18 cellular contexts compared by ENCODE assay signal in genomic region chr10:79361721-79362397, GRCh38. TPM values are rescaled to one million over a fixed set of nuclear protein-coding genes. Genes with fewer than 3 reads are reported as not detected.
DNase-seq lines count a peak whose midpoint lies in the region; ATAC-seq lines count a peak whose summit lies in the region.
"Had no signal": no experiment of that assay in that cellular context is flagged by ENCODE, and none has a peak within 500 bp of the region (broad histone marks: within the 10 kb centered on the region; RNA-seq: fewer than 3 reads in every experiment).

No MANE protein-coding gene starts in this region.

- no peaks in the 10 kb centered on the region for H3K27me3 ChIP-seq in naive thymus-derived CD4-positive, alpha-beta T cell (ENCODE audit: control insufficient read depth in 2 of 2, insufficient read depth in 2 of 2, low read length in 2 of 2)
- H3K27me3 ChIP-seq: BE2C had no signal

- H3K36me3 ChIP-seq in naive thymus-derived CD4-positive, alpha-beta T cell (ENCODE audit: control insufficient read depth in 2 of 3, insufficient read depth in 3 of 3, low read length in 3 of 3) = no peaks in the 10 kb centered on the region
- H3K36me3 ChIP-seq: BE2C had no signal

- H3K27me3 Mint-ChIP-seq in activated T-helper 1 cell treated with anti-CD3 and anti-CD28 coated beads, Interleukin-12 subunit alpha, Interleukin-12 subunit beta, Interleukin-2, Interleukin-4 antibody, amounts not matched to agents 30 ng/mL and 10 ng/mL and 1 ng/mL, durations not matched to agents 14 hours and 24 hours and 36 hours (ENCODE audit: insufficient read depth) = peaks cover 34% of the 10 kb centered on the region
- peaks cover 0 to 47% (median 0%) of the 10 kb centered on the region in 5 donors for H3K27me3 Mint-ChIP-seq in naive thymus-derived CD4-positive, alpha-beta T cell

- POLR2A ChIA-PET in naive thymus-derived CD4-positive, alpha-beta T cell (lab: Charles Lee) = interaction anchor here (0.6 kb wide), 1 partner anchor 90 kb away, joined by 3 read pairs; no protein-coding TSS in a partner anchor

- H3K27ac Mint-ChIP-seq in activated T-helper 1 cell treated with anti-CD3 and anti-CD28 coated beads, Interleukin-12 subunit alpha, Interleukin-12 subunit beta, Interleukin-2, Interleukin-4 antibody, amounts not matched to agents 30 ng/mL and 10 ng/mL and 1 ng/mL, durations not matched to agents 14 hours and 24 hours and 36 hours = peak overlapping the region; percentile 7
- peak overlapping the region in 2 of 9 donors; percentile 23 to 24 for H3K27ac Mint-ChIP-seq in naive thymus-derived CD4-positive, alpha-beta T cell

- ATAC-seq in naive thymus-derived CD4-positive, alpha-beta T cell = peak; percentile 38
- ATAC-seq in HG02678 (IDR thresholded peaks at IDR 0.05; ENCODE audit: unreplicated experiment) (no peak), HG03439 (IDR thresholded peaks at IDR 0.05; ENCODE audit: unreplicated experiment) (no peak), HG02642 (IDR thresholded peaks at IDR 0.05; ENCODE audit: poor library complexity, unreplicated experiment) (no peak)
- ATAC-seq: K562, Panc1, Right ventricle myocardium inferior had no signal

- H3K27ac ChIP-seq in naive thymus-derived CD4-positive, alpha-beta T cell (ENCODE audit: low read depth, low read length) = no peak overlapping the region
- H3K27ac ChIP-seq: HL-60 had no signal

- CTCF ChIA-PET in naive thymus-derived CD4-positive, alpha-beta T cell (lab: Charles Lee) = interaction anchor here (1.2 kb wide), 1 partner anchor 12 kb away, joined by 3 read pairs; no protein-coding TSS in a partner anchor

- H3K4me1 ChIP-seq in naive thymus-derived CD4-positive, alpha-beta T cell (ENCODE audit: control insufficient read depth in 2 of 2, insufficient read depth in 2 of 2, low read length in 2 of 2) = no peaks in the 10 kb centered on the region
- H3K4me1 ChIP-seq: BE2C had no signal

- no peaks in the 10 kb centered on the region for H3K9me3 Mint-ChIP-seq in activated T-helper 1 cell treated with anti-CD3 and anti-CD28 coated beads, Interleukin-12 subunit alpha, Interleukin-12 subunit beta, Interleukin-2, Interleukin-4 antibody, amounts not matched to agents 30 ng/mL and 10 ng/mL and 1 ng/mL, durations not matched to agents 14 hours and 24 hours and 36 hours
- peaks cover 0 to 5% (median 2%) of the 10 kb centered on the region in 11 donors for H3K9me3 Mint-ChIP-seq in naive thymus-derived CD4-positive, alpha-beta T cell

- intact Hi-C loops in activated T-helper 1 cell treated with anti-CD3 and anti-CD28 coated beads, Interleukin-12 subunit alpha, Interleukin-12 subunit beta, Interleukin-2, Interleukin-4 antibody, amounts not matched to agents 30 ng/mL and 10 ng/mL and 1 ng/mL, durations not matched to agents 14 hours and 24 hours and 36 hours (cut with micrococcal nuclease) = no loop called here
- intact Hi-C loops in naive thymus-derived CD4-positive, alpha-beta T cell (cut with micrococcal nuclease) = no loop called here

- DNase-seq in GF-D8 (lab: John Stamatoyannopoulos, UW) (peak; percentile 7), LHCN-M2 (ENCODE audit: low read depth) (peak; percentile 47)
- DNase-seq in activated T-helper 1 cell treated with anti-CD3 and anti-CD28 coated beads, Interleukin-12 subunit alpha, Interleukin-12 subunit beta, Interleukin-2, Interleukin-4 antibody, amounts not matched to agents 30 ng/mL and 10 ng/mL and 1 ng/mL, durations not matched to agents 14 hours and 24 hours and 36 hours (ENCODE audit: low spot score) = no peak
- no peak for DNase-seq in naive thymus-derived CD4-positive, alpha-beta T cell
- DNase-seq: BE2C; CD8-positive, alpha-beta memory T cell; HCEC 1CT; NCI-H1092; NCI-H446; NCI-H748 treated with DMSO at 0.1 percent for 48 hours; SK-N-SH had no signal

- H3K4me1 Mint-ChIP-seq in activated T-helper 1 cell treated with anti-CD3 and anti-CD28 coated beads, Interleukin-12 subunit alpha, Interleukin-12 subunit beta, Interleukin-2, Interleukin-4 antibody, amounts not matched to agents 30 ng/mL and 10 ng/mL and 1 ng/mL, durations not matched to agents 14 hours and 24 hours and 36 hours (ENCODE audit: low read depth) = peaks cover 9% of the 10 kb centered on the region
- peaks cover 7 to 21% (median 17%) of the 10 kb centered on the region in 7 donors for H3K4me1 Mint-ChIP-seq in naive thymus-derived CD4-positive, alpha-beta T cell

- H3K9me3 ChIP-seq in naive thymus-derived CD4-positive, alpha-beta T cell (ENCODE audit: control insufficient read depth in 2 of 3, low read length in 3 of 3) = no peaks in the 10 kb centered on the region
- H3K9me3 ChIP-seq: BE2C had no signal

- no peak overlapping the region for H3K4me3 ChIP-seq in naive thymus-derived CD4-positive, alpha-beta T cell (ENCODE audit: low read length)
- H3K4me3 ChIP-seq: K562 had no signal

- no peak overlapping the region for H3K4me3 Mint-ChIP-seq in activated T-helper 1 cell treated with anti-CD3 and anti-CD28 coated beads, Interleukin-12 subunit alpha, Interleukin-12 subunit beta, Interleukin-2, Interleukin-4 antibody, amounts not matched to agents 30 ng/mL and 10 ng/mL and 1 ng/mL, durations not matched to agents 14 hours and 24 hours and 36 hours
- no peak overlapping the region for H3K4me3 Mint-ChIP-seq in naive thymus-derived CD4-positive, alpha-beta T cell
- H3K4me3 Mint-ChIP-seq: CD8-positive, alpha-beta memory T cell had no signal

- H3K36me3 Mint-ChIP-seq in activated T-helper 1 cell treated with anti-CD3 and anti-CD28 coated beads, Interleukin-12 subunit alpha, Interleukin-12 subunit beta, Interleukin-2, Interleukin-4 antibody, amounts not matched to agents 30 ng/mL and 10 ng/mL and 1 ng/mL, durations not matched to agents 14 hours and 24 hours and 36 hours (ENCODE audit: low read depth) = peaks cover 6% of the 10 kb centered on the region
- peaks cover 3 to 11% (median 7%) of the 10 kb centered on the region in 5 donors for H3K36me3 Mint-ChIP-seq in naive thymus-derived CD4-positive, alpha-beta T cell

RNA-seq across cellular contexts. Expression of gene PPIF, which starts 14.6 kb away (rescaled TPM):
- total RNA-seq in LHCN-M2 (2014; rRNA removed) = 37.6 and 43.8 TPM in 2 replicates
- polyA plus RNA-seq in LHCN-M2 (2012) = 45.6 TPM
- total RNA-seq in activated T-helper 1 cell treated with anti-CD3 and anti-CD28 coated beads, Interleukin-12 subunit alpha, Interleukin-12 subunit beta, Interleukin-2, Interleukin-4 antibody, amounts not matched to agents 30 ng/mL and 10 ng/mL and 1 ng/mL, durations not matched to agents 14 hours and 24 hours and 36 hours = 155 and 157 TPM in 2 replicates
- 100 to 1,000 TPM in 1 of 5 experiments, 10 to 100 TPM in 4; 20.6 to 192 (median 73.3) TPM for total RNA-seq in naive thymus-derived CD4-positive, alpha-beta T cell
- polyA plus RNA-seq in naive thymus-derived CD4-positive, alpha-beta T cell = 10 to 100 TPM in 1 of 2 donors, 1 to 10 TPM in 1; 8.7 to 12.9 TPM

Comparison
In these comparisons a context has a peak if more than half of its experiments do, and no peak if none do; other contexts are left out.
1. DNase-seq: peak in GF-D8 (single experiment) and LHCN-M2 (single experiment); none in activated T-helper 1 cell treated with anti-CD3 and anti-CD28 coated beads, Interleukin-12 subunit alpha, Interleukin-12 subunit beta, Interleukin-2, Interleukin-4 antibody, amounts not matched to agents 30 ng/mL and 10 ng/mL and 1 ng/mL, durations not matched to agents 14 hours and 24 hours and 36 hours (single experiment) and naive thymus-derived CD4-positive, alpha-beta T cell (0 of 9).